Comparison of ENCODE assay signal across 8 cellular contexts in the genomic region with DNA sequence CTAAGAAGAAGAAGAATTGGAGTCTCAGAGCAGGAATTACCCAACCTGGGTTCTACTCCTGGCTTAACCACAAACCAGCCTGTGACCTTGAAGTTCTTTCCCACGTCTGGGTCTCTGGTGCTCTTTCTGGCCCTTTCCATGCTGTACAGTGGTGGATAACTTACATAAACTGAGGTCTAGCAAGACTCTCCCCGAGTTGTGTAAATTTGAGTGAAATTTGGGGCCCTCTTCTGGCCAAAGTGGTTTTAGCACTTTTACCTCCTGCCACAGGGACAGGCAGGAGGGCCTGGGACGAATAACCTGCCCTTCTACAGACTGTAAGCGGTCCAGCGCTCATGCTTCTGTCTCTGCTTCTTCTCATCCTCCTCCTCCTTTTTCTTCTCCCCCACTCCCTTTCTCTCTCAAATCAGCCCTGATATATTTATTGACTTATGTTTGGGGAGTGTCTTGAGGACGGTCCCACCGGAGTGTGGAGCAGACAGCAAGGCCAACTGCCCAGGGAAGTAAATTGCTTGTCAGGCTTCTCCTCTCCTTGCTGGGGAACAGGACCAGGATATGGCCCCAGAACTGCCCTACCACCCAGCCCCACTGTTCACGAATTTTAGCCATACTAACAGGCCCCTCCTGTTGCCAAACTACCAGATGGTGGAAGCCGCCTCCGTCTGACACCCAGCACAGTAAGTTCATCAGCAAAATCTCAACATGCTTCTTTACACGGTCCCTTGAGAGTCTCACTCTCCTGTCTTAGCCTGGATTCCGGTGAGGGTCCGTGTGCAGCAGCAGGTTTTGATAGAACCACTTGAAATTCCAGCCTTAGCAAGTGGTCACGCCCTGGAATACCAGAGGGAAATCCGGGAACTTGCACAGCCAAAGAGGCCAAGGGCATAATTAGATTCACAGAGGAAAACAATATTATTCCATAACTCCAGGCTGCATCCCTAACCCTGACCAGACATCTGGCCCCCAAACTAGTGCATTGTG. TPM values are rescaled to one million over a fixed set of nuclear protein-coding genes. Genes with fewer than 3 reads are reported as not detected.
DNase-seq lines count a peak whose midpoint lies in the region; ATAC-seq and TF ChIP-seq lines count a peak whose summit lies in the region.

No MANE protein-coding gene starts in this region.

- no peak overlapping the region for H3K4me3 ChIP-seq in stomach

- TF ChIP-seq EP300 in stomach (IDR thresholded peaks at IDR 0.05) = no peak

- H3K9me3 ChIP-seq in stomach = peaks cover 0 to under 1% (median 0%) of the 10 kb centered on the region in 4 donors

- peaks cover 28% of the 10 kb centered on the region for H3K27me3 Mint-ChIP-seq in activated CD8-positive, alpha-beta memory T cell treated with anti-CD3 and anti-CD28 coated beads, Interleukin-2, amount 10 ng/mL, durations not matched to agents 7 days and 5 days
- H3K27me3 Mint-ChIP-seq in endothelial cell (ENCODE audit: unreplicated experiment) = peaks cover 10% of the 10 kb centered on the region

- intact Hi-C loops in stomach (cut with DNase I; ENCODE audit: low total_unique reads) = loop anchor here (5.0 kb wide), 1 partner anchor 147 kb away; no protein-coding TSS in a partner anchor

- H3K36me3 Mint-ChIP-seq in activated CD8-positive, alpha-beta memory T cell treated with anti-CD3 and anti-CD28 coated beads, Interleukin-2, amount 10 ng/mL, durations not matched to agents 7 days and 5 days = peaks cover 4% of the 10 kb centered on the region
- H3K36me3 Mint-ChIP-seq in endothelial cell (ENCODE audit: low read depth, unreplicated experiment) = peaks cover 4% of the 10 kb centered on the region

- CTCF ChIA-PET in activated CD8-positive, alpha-beta memory T cell treated with anti-CD3 and anti-CD28 coated beads, Interleukin-2, amount 10 ng/mL, durations not matched to agents 7 days and 5 days (lab: Charles Lee) = interaction anchor here (0.7 to 8.9 kb wide), 9 partner anchors 12 to 160 kb away, joined by 3 to 144 read pairs (median 4); no protein-coding TSS in a partner anchor

- no peak overlapping the region for H3K4me3 Mint-ChIP-seq in activated CD8-positive, alpha-beta memory T cell treated with anti-CD3 and anti-CD28 coated beads, Interleukin-2, amount 10 ng/mL, durations not matched to agents 7 days and 5 days
- H3K4me3 Mint-ChIP-seq in endothelial cell (ENCODE audit: unreplicated experiment) = no peak overlapping the region

- DNase-seq in GDM1 (lab: John Stamatoyannopoulos, UW) (peak; percentile 60), NCI-H526 (lab: John Stamatoyannopoulos, UW) (peak; percentile 60 to 74), endothelial cell (ENCODE audit: low spot score) (peak; percentile 77), middle frontal gyrus (ENCODE audit: extremely low spot score, low spot score) (peak; percentile 60), stomach (peak; percentile 67)
- peak; percentile 78 for DNase-seq in activated CD8-positive, alpha-beta memory T cell treated with anti-CD3 and anti-CD28 coated beads, Interleukin-2, amount 10 ng/mL, durations not matched to agents 7 days and 5 days

- H3K36me3 ChIP-seq in stomach = no peaks in the 10 kb centered on the region

- no peak overlapping the region for H3K27ac Mint-ChIP-seq in activated CD8-positive, alpha-beta memory T cell treated with anti-CD3 and anti-CD28 coated beads, Interleukin-2, amount 10 ng/mL, durations not matched to agents 7 days and 5 days
- no peak overlapping the region for H3K27ac Mint-ChIP-seq in endothelial cell (ENCODE audit: unreplicated experiment)

- no peak for TF ChIP-seq POLR2A in stomach (IDR thresholded peaks at IDR 0.05)

- H3K4me1 Mint-ChIP-seq in activated CD8-positive, alpha-beta memory T cell treated with anti-CD3 and anti-CD28 coated beads, Interleukin-2, amount 10 ng/mL, durations not matched to agents 7 days and 5 days = peaks cover 5% of the 10 kb centered on the region
- peaks cover 14% of the 10 kb centered on the region for H3K4me1 Mint-ChIP-seq in endothelial cell (ENCODE audit: unreplicated experiment)

- peaks cover 15 to 26% (median 19%) of the 10 kb centered on the region in 4 donors for H3K4me1 ChIP-seq in stomach

- ATAC-seq in HG02571 (IDR thresholded peaks at IDR 0.05; ENCODE audit: unreplicated experiment) (peak; percentile 45), HG03460 (IDR thresholded peaks at IDR 0.05; ENCODE audit: unreplicated experiment) (no peak)
- peak; percentile 70 for ATAC-seq in activated CD8-positive, alpha-beta memory T cell treated with anti-CD3 and anti-CD28 coated beads, Interleukin-2, amount 10 ng/mL, durations not matched to agents 7 days and 5 days

- TF ChIP-seq CTCF in endothelial cell (IDR thresholded peaks at IDR 0.05; ENCODE audit: unreplicated experiment) (peak; percentile 44), stomach (IDR thresholded peaks at IDR 0.05) (peak in 5 of 7 experiments; percentile 47 to 82 (median 66))

- H3K9me3 Mint-ChIP-seq in activated CD8-positive, alpha-beta memory T cell treated with anti-CD3 and anti-CD28 coated beads, Interleukin-2, amount 10 ng/mL, durations not matched to agents 7 days and 5 days (ENCODE audit: low read depth) = no peaks in the 10 kb centered on the region
- peaks cover 5% of the 10 kb centered on the region for H3K9me3 Mint-ChIP-seq in endothelial cell (ENCODE audit: unreplicated experiment)

- WGBS in stomach, 5 donors = 54 to 61% (median 58%) methylated on average over 15 of the region's 15 CpGs

- H3K27ac ChIP-seq in stomach = no peak overlapping the region

- H3K27me3 ChIP-seq in stomach = peaks cover 0 to 19% (median 0%) of the 10 kb centered on the region in 3 donors

RNA-seq across cellular contexts. Expression of a gene that starts 4.1 kb away (rescaled TPM):
- total RNA-seq in activated CD8-positive, alpha-beta memory T cell treated with anti-CD3 and anti-CD28 coated beads, Interleukin-2, amount 10 ng/mL, durations not matched to agents 7 days and 5 days = 10 to 100 TPM; 12.4 to 14.5 TPM
- 59.9 TPM for total RNA-seq in endothelial cell (ENCODE audit: unreplicated experiment)
- 10 to 100 TPM; 15.2 to 51.6 (median 23.2) TPM for total RNA-seq in stomach
- 10 to 100 TPM; 12.8 to 42.6 (median 24.7) TPM for polyA plus RNA-seq in stomach

RNA-seq across cellular contexts. Expression of a gene that starts 58.5 kb away (rescaled TPM):
- total RNA-seq in activated CD8-positive, alpha-beta memory T cell treated with anti-CD3 and anti-CD28 coated beads, Interleukin-2, amount 10 ng/mL, durations not matched to agents 7 days and 5 days = 10 to 100 TPM; 37.5 to 52.0 TPM
- total RNA-seq in endothelial cell (ENCODE audit: unreplicated experiment) = 11.5 TPM
- 10 to 100 TPM in 2 of 5 donors, 1 to 10 TPM in 2, under 1 TPM in 1; 0.45 to 27.0 (median 7.6) TPM for total RNA-seq in stomach
- polyA plus RNA-seq in stomach = 10 to 100 TPM; 18.9 to 41.1 (median 24.0) TPM
